In genomic region chr11:10906521-10906920, GRCh38 we compare ENCODE assay signal across 12 cellular contexts. TPM values are rescaled to one million over a fixed set of nuclear protein-coding genes. Genes with fewer than 3 reads are reported as not detected.
A peak's percentile ranks its signal among the peaks of the same experiment; 100 is the strongest.
DNase-seq lines count a peak whose midpoint lies in the region; ATAC-seq and TF ChIP-seq lines count a peak whose summit lies in the region.
"Had no signal": no experiment of that assay in that cellular context is flagged by ENCODE, and none has a peak within 500 bp of the region (broad histone marks: within the 10 kb centered on the region; RNA-seq: fewer than 3 reads in every experiment).

No MANE protein-coding gene starts in this region.

- intact Hi-C loops in dorsolateral prefrontal cortex (cut with DNase I) = no loop called here

- H3K9me3 ChIP-seq in SK-N-SH = no peaks in the 10 kb centered on the region
- H3K9me3 ChIP-seq: BLaER1 had no signal

- no peaks in the 10 kb centered on the region for H3K79me2 ChIP-seq in SK-N-SH (ENCODE audit: insufficient read depth)

- H3K27ac ChIP-seq in SK-N-SH (ENCODE audit: low read depth in 2 of 2, low read length in 1 of 2) (peak overlapping the region in 1 of 2 experiments; percentile 82; a peak in 2 of 4 replicates), dorsolateral prefrontal cortex (no peak overlapping the region)
- H3K27ac ChIP-seq: BLaER1 had no signal

- no peaks in the 10 kb centered on the region for H3K9me2 ChIP-seq in SK-N-SH

- TF ChIP-seq RAD21 in SK-N-SH (IDR thresholded peaks at IDR 0.05; ENCODE audit: low read length) = peak; percentile 27

- no peak for ATAC-seq in GM21367 (IDR thresholded peaks at IDR 0.05; ENCODE audit: unreplicated experiment)
- ATAC-seq in GM21723 (IDR thresholded peaks at IDR 0.05; ENCODE audit: unreplicated experiment) = no peak
- ATAC-seq: natural killer cell; stimulated activated naive CD8-positive, alpha-beta T cell treated with anti-CD3 and anti-CD28 coated beads, Interleukin-15, Interleukin-2, amounts not matched to agents 100 U/mL and 50 U/mL, for 24 hours had no signal

- POLR2A ChIA-PET in SK-N-SH (lab: Yijun Ruan, JAX) = interaction anchor here (1.3 kb wide), 1 partner anchor 49 kb away, joined by 4 read pairs; the partner anchor contains the start of gene ZBED5

- peak overlapping the region; percentile 57 for H2AFZ ChIP-seq in SK-N-SH (ENCODE audit: low read depth)

- 0 out of 2 replicates have a peak overlapping the region, but pooled peaks have one; percentile 26 for H3K4me2 ChIP-seq in SK-N-SH
- H3K4me2 ChIP-seq: BLaER1 had no signal

- no peaks in the 10 kb centered on the region for H4K20me1 ChIP-seq in SK-N-SH (ENCODE audit: insufficient read depth)
- H4K20me1 ChIP-seq: BLaER1 had no signal

- DNase-seq in A172 (ENCODE audit: low spot score) (peak; percentile 40), HCEC 1CT (peak; percentile 74), SK-N-SH (no peak), glomerular visceral epithelial cell (ENCODE audit: extremely low spot score) (peak; percentile 42), ureter (ENCODE audit: low spot score) (no peak), dorsolateral prefrontal cortex (no peak)
- DNase-seq: activated CD8-positive, alpha-beta memory T cell treated with anti-CD3 and anti-CD28 coated beads, Interleukin-2, amount 50 U/mL, for 48 hours; natural killer cell; stimulated activated naive CD8-positive, alpha-beta T cell treated with anti-CD3 and anti-CD28 coated beads, Interleukin-15, Interleukin-2, amounts not matched to agents 100 U/mL and 50 U/mL, for 24 hours had no signal

- no peaks in the 10 kb centered on the region for H3K36me3 ChIP-seq in SK-N-SH (replicated peaks in 1 of 2; ENCODE audit: control insufficient read depth in 1 of 2, insufficient read depth in 2 of 2, low read length in 1 of 2)
- H3K36me3 ChIP-seq: BLaER1 had no signal

- H3K4me1 ChIP-seq in SK-N-SH (ENCODE audit: control insufficient read depth in 1 of 2, insufficient read depth in 2 of 2, low read depth in 1 of 2, low read length in 1 of 2) = peaks cover 8 to 27% of the 10 kb centered on the region in 2 experiments; a peak in 3 of 4 replicates
- H3K4me1 ChIP-seq: BLaER1 had no signal

- H3K4me3 ChIP-seq in SK-N-SH (ENCODE audit: low read depth in 2 of 2, low read length in 1 of 2) = no peak overlapping the region
- no peak overlapping the region for H3K4me3 ChIP-seq in dorsolateral prefrontal cortex
- H3K4me3 ChIP-seq: BLaER1 had no signal

- WGBS in SK-N-SH (ENCODE audit: low lambda C conversion rate) = 57% methylated on average over 2 of the region's 2 CpGs

- TF ChIP-seq EP300 in SK-N-SH (IDR thresholded peaks at IDR 0.05; ENCODE audit: borderline replicate concordance in 1 of 2, low read depth in 1 of 2, low read length in 1 of 2) = no peak

- TF ChIP-seq CTCF in SK-N-SH (IDR thresholded peaks at IDR 0.05) (peak; percentile 41), dorsolateral prefrontal cortex (IDR thresholded peaks at IDR 0.05 in 54 of 56, conservative IDR thresholded peaks at IDR 0.05 in 2 of 56; ENCODE audit: low read depth in 1 of 56, partially characterized antibody in 56 of 56) (peak in 1 of 56 donors; percentile 12)

- peaks cover 32% of the 10 kb centered on the region for H3F3A ChIP-seq in SK-N-SH (replicated peaks; ENCODE audit: insufficient read depth)

- no peaks in the 10 kb centered on the region for H3K27me3 ChIP-seq in SK-N-SH (ENCODE audit: insufficient read depth)
- no peaks in the 10 kb centered on the region for H3K27me3 ChIP-seq in dorsolateral prefrontal cortex
- H3K27me3 ChIP-seq: BLaER1 had no signal

- no peak overlapping the region for H3K9ac ChIP-seq in SK-N-SH
- H3K9ac ChIP-seq: BLaER1 had no signal

- CTCF ChIA-PET in SK-N-SH (lab: Yijun Ruan, JAX) = interaction anchor here (1.2 to 1.5 kb wide), 4 partner anchors 15 to 136 kb away, joined by 3 to 8 read pairs (median 4); no protein-coding TSS in a partner anchor

TF ChIP-seq in SK-N-SH, 30 proteins besides CTCF, POLR2A, EP300 and RAD21:
- TF ChIP-seq JUND (IDR thresholded peaks at IDR 0.05) (0 out of 2 replicates have a peak, but pooled peaks have one; percentile 25), TEAD4 (IDR thresholded peaks at IDR 0.05; ENCODE audit: borderline replicate concordance, insufficient read depth) (0 out of 2 replicates have a peak, but pooled peaks have one; percentile 27), PBX3 (IDR thresholded peaks at IDR 0.05) (peak; percentile 58), NFIC (IDR thresholded peaks at IDR 0.05; ENCODE audit: borderline replicate concordance) (peak; percentile 55), POLR2AphosphoS5 (IDR thresholded peaks at IDR 0.05; ENCODE audit: low read depth, low read length) (no peak)
TF ChIP-seq in SK-N-SH: peak in this region for 4.

RNA-seq across cellular contexts. Expression of gene ZBED5, which starts 48.7 kb away (rescaled TPM):
- 43.0 and 46.8 TPM in 2 replicates for total RNA-seq in A172 (2014; rRNA removed; shearing (Covaris generic))
- 23.5 and 31.2 TPM in 2 replicates for polyA plus RNA-seq in SK-N-SH (2012; rRNA removed)
- polyA plus RNA-seq in SK-N-SH (2012; cell fraction: cytosol; rRNA removed) = 22.0 and 24.9 TPM in 2 replicates
- polyA plus RNA-seq in SK-N-SH (2012; cell fraction: nucleus; rRNA removed) = 43.4 and 96.8 TPM in 2 replicates
- total RNA-seq in ureter = 54.0 TPM
- total RNA-seq in dorsolateral prefrontal cortex = 100 to 1,000 TPM in 1 of 120 experiments, 10 to 100 TPM in 119; 45.9 to 102 (median 63.1) TPM

Comparison
In these comparisons a context has a peak if more than half of its experiments do, and no peak if none do; other contexts are left out.
1. DNase-seq: peak in A172 (single experiment), HCEC 1CT (single experiment) and glomerular visceral epithelial cell (single experiment); none in SK-N-SH (single experiment), ureter (single experiment) and dorsolateral prefrontal cortex (0 of 10).